16 cellular contexts compared by ENCODE assay signal in genomic region chr9:90942555-90942954, GRCh38.
DNase-seq lines count a peak whose midpoint lies in the region; ATAC-seq, FAIRE-seq and TF ChIP-seq lines count a peak whose summit lies in the region.
"Had no signal": no experiment of that assay in that cellular context is flagged by ENCODE, and none has a peak within 500 bp of the region (broad histone marks: within the 10 kb centered on the region; RNA-seq: fewer than 3 reads in every experiment).

No MANE protein-coding gene starts in this region.

- H3K4me1 ChIP-seq in KMS-11 (ENCODE audit: low read depth, poor library complexity, severe bottlenecking): peaks cover 89% of the 10 kb centered on the region
- H3K4me1 ChIP-seq in mammary epithelial cell (ENCODE audit: insufficient read depth, low read length): peaks cover 26% of the 10 kb centered on the region
- H3K4me1 ChIP-seq: uterus had no signal

- H3K79me2 ChIP-seq in KMS-11 (ENCODE audit: insufficient read depth, low read depth): no peaks in the 10 kb centered on the region
- no peaks in the 10 kb centered on the region for H3K79me2 ChIP-seq in mammary epithelial cell (ENCODE audit: insufficient read depth, low read length)

- H3K27me3 Mint-ChIP-seq in stimulated activated memory B cell treated with anti-CD40 and anti-IgM and Interleukin-4, amounts not matched to agents 10 μg/mL and 1 μg/mL and 100 μg/mL, for 72 hours: peaks cover 30% of the 10 kb centered on the region
- H3K27me3 Mint-ChIP-seq in activated naive CD8-positive, alpha-beta T cell treated with anti-CD3 and anti-CD28 coated beads, Interleukin-2, amount 50 U/mL, for 24 hours: peaks cover 24% of the 10 kb centered on the region
- H3K27me3 Mint-ChIP-seq: progenitor cell of endocrine pancreas had no signal

- H4K20me1 ChIP-seq in KMS-11 (ENCODE audit: insufficient read depth) (no peaks in the 10 kb centered on the region), mammary epithelial cell (ENCODE audit: insufficient read depth, low read length) (no peaks in the 10 kb centered on the region)

- WGBS in mammary epithelial cell (ENCODE audit: low coverage, missing lambda C conversion rate): 1% methylated on average over 7 of the region's 7 CpGs

- H3K4me2 ChIP-seq in KMS-11 (peak overlapping the region; percentile 49), mammary epithelial cell (ENCODE audit: insufficient read depth, low read depth, low read length) (peak overlapping the region; percentile 38)

- H3K27ac Mint-ChIP-seq in stimulated activated memory B cell treated with anti-CD40 and anti-IgM and Interleukin-4, amounts not matched to agents 10 μg/mL and 1 μg/mL and 100 μg/mL, for 72 hours: no peak overlapping the region
- no peak overlapping the region for H3K27ac Mint-ChIP-seq in activated naive CD8-positive, alpha-beta T cell treated with anti-CD3 and anti-CD28 coated beads, Interleukin-2, amount 50 U/mL, for 24 hours
- H3K27ac Mint-ChIP-seq: activated T-cell treated with anti-CD3 and anti-CD28 coated beads, Interleukin-2, amount 50 U/mL, for 72 hours; progenitor cell of endocrine pancreas; T-cell had no signal

- H2AFZ ChIP-seq in KMS-11 (ENCODE audit: low read depth) (no peak overlapping the region), mammary epithelial cell (ENCODE audit: low read depth, low read length) (peak overlapping the region; percentile 36)

- H3K9me3 Mint-ChIP-seq in stimulated activated memory B cell treated with anti-CD40 and anti-IgM and Interleukin-4, amounts not matched to agents 10 μg/mL and 1 μg/mL and 100 μg/mL, for 72 hours: peaks cover 6% of the 10 kb centered on the region
- no peaks in the 10 kb centered on the region for H3K9me3 Mint-ChIP-seq in activated naive CD8-positive, alpha-beta T cell treated with anti-CD3 and anti-CD28 coated beads, Interleukin-2, amount 50 U/mL, for 24 hours
- H3K9me3 Mint-ChIP-seq: T-cell had no signal

- no peaks in the 10 kb centered on the region for H3K4me1 Mint-ChIP-seq in stimulated activated memory B cell treated with anti-CD40 and anti-IgM and Interleukin-4, amounts not matched to agents 10 μg/mL and 1 μg/mL and 100 μg/mL, for 72 hours
- H3K4me1 Mint-ChIP-seq in activated naive CD8-positive, alpha-beta T cell treated with anti-CD3 and anti-CD28 coated beads, Interleukin-2, amount 50 U/mL, for 24 hours: peaks cover 9% of the 10 kb centered on the region
- H3K4me1 Mint-ChIP-seq: T-cell had no signal

- peak; percentile 24 for DNase-seq in NCI-H345 (lab: John Stamatoyannopoulos, UW)
- DNase-seq in NCI-H345 treated with DMSO at 0.1 percent for 48 hours (lab: John Stamatoyannopoulos, UW; ENCODE audit: unreplicated experiment): no peak
- DNase-seq in mammary epithelial cell: peak; percentile 100
- no peak for DNase-seq in activated naive CD8-positive, alpha-beta T cell treated with anti-CD3 and anti-CD28 coated beads, Interleukin-2, amount 50 U/mL, for 24 hours
- no peak for DNase-seq in H54 (ENCODE audit: insufficient read length, low spot score)
- DNase-seq: activated CD4-positive, alpha-beta T cell treated with anti-CD3 and anti-CD28 coated beads for 48 hours; activated T-cell treated with anti-CD3 and anti-CD28 coated beads, Interleukin-2, amount 50 U/mL, for 72 hours; Calu3; GOT3; NCI-H1694; T-cell; uterus had no signal

- H3K9me3 ChIP-seq in mammary epithelial cell (replicated peaks; ENCODE audit: insufficient read depth, low read length): peaks cover 5% of the 10 kb centered on the region
- H3K9me3 ChIP-seq: uterus had no signal

- in situ Hi-C loops in mammary epithelial cell (cut with MboI; ENCODE audit: low sequenced_read_pairs in 2 of 2): no loop called here

- no peaks in the 10 kb centered on the region for H3K27me3 ChIP-seq in KMS-11 (ENCODE audit: insufficient read depth, low read depth)
- no peaks in the 10 kb centered on the region for H3K27me3 ChIP-seq in mammary epithelial cell (ENCODE audit: insufficient read depth, low read length)
- H3K27me3 ChIP-seq: uterus had no signal

- H3K36me3 ChIP-seq in KMS-11 (ENCODE audit: insufficient read depth): no peaks in the 10 kb centered on the region
- no peaks in the 10 kb centered on the region for H3K36me3 ChIP-seq in mammary epithelial cell (ENCODE audit: insufficient read depth, low read length)
- H3K36me3 ChIP-seq: uterus had no signal

- CTCF ChIA-PET in mammary epithelial cell (lab: Charles Lee; ENCODE audit: low non-redundant PET): interaction anchor here (0.6 kb wide), 1 partner anchor 44 kb away, joined by 3 read pairs; no protein-coding TSS in a partner anchor

- no peak for TF ChIP-seq CTCF in KMS-11 (conservative IDR thresholded peaks at IDR 0.05; ENCODE audit: low read depth, low read length)
- TF ChIP-seq CTCF in mammary epithelial cell (conservative IDR thresholded peaks at IDR 0.05 in 1 of 2, IDR thresholded peaks at IDR 0.05 in 1 of 2; ENCODE audit: extremely low read depth in 1 of 2, insufficient read depth in 1 of 2, low read depth in 1 of 2, low read length in 2 of 2): no peak

- ATAC-seq in stimulated activated memory B cell treated with anti-CD40 and anti-IgM and Interleukin-4, amounts not matched to agents 10 μg/mL and 1 μg/mL and 100 μg/mL, for 72 hours: peak; percentile 58
- no peak for ATAC-seq in HG02623 (IDR thresholded peaks at IDR 0.05; ENCODE audit: unreplicated experiment)
- no peak for ATAC-seq in activated naive CD8-positive, alpha-beta T cell treated with anti-CD3 and anti-CD28 coated beads, Interleukin-2, amount 50 U/mL, for 24 hours
- ATAC-seq: T-cell had no signal

- H3K9ac ChIP-seq in KMS-11 (peak overlapping the region; percentile 66), mammary epithelial cell (ENCODE audit: insufficient read depth, low read length) (peak overlapping the region; percentile 74)

- intact Hi-C loops in mammary epithelial cell (cut with micrococcal nuclease): loop anchor here (2.0 kb wide), 3 partner anchors 28 to 58 kb away; no protein-coding TSS in a partner anchor

- no peaks in the 10 kb centered on the region for H3K36me3 Mint-ChIP-seq in stimulated activated memory B cell treated with anti-CD40 and anti-IgM and Interleukin-4, amounts not matched to agents 10 μg/mL and 1 μg/mL and 100 μg/mL, for 72 hours
- H3K36me3 Mint-ChIP-seq in activated naive CD8-positive, alpha-beta T cell treated with anti-CD3 and anti-CD28 coated beads, Interleukin-2, amount 50 U/mL, for 24 hours (ENCODE audit: low read depth): no peaks in the 10 kb centered on the region
- H3K36me3 Mint-ChIP-seq: T-cell had no signal

- no peak for TF ChIP-seq POLR2A in H54 (IDR thresholded peaks at IDR 0.05; ENCODE audit: low read depth, low read length)

- BruUV-seq in mammary epithelial cell (replicated peaks; lab: Mats Ljungman, UMichigan): no TSS peak

- no peak overlapping the region for H3K4me3 Mint-ChIP-seq in stimulated activated memory B cell treated with anti-CD40 and anti-IgM and Interleukin-4, amounts not matched to agents 10 μg/mL and 1 μg/mL and 100 μg/mL, for 72 hours
- H3K4me3 Mint-ChIP-seq in activated naive CD8-positive, alpha-beta T cell treated with anti-CD3 and anti-CD28 coated beads, Interleukin-2, amount 50 U/mL, for 24 hours: no peak overlapping the region
- H3K4me3 Mint-ChIP-seq: activated T-cell treated with anti-CD3 and anti-CD28 coated beads, Interleukin-2, amount 50 U/mL, for 72 hours; T-cell had no signal

- dilution Hi-C loops in mammary epithelial cell (cut with HindIII; ENCODE audit: low sequenced_read_pairs): no loop called here

- H3K27ac ChIP-seq in KMS-11 (peak overlapping the region; percentile 89), mammary epithelial cell (ENCODE audit: insufficient read depth, low read depth, low read length) (peak overlapping the region; percentile 87)
- H3K27ac ChIP-seq: uterus had no signal

- no peak for FAIRE-seq in H54 (lab: Jason Lieb, UNC)

- no peak overlapping the region for H3K4me3 ChIP-seq in KMS-11 (IDR thresholded peaks at IDR 0.05; ENCODE audit: insufficient read depth, low read depth, low read length)
- no peak overlapping the region for H3K4me3 ChIP-seq in mammary epithelial cell (replicated peaks in 1 of 3; ENCODE audit: insufficient read depth in 1 of 3, low read depth in 2 of 3, low read length in 3 of 3)
- H3K4me3 ChIP-seq: uterus had no signal

Comparison
In these comparisons a context has a peak if more than half of its experiments do, and no peak if none do; other contexts are left out.
1. DNase-seq: peak in NCI-H345 (single experiment) and mammary epithelial cell (single experiment); none in NCI-H345 treated with DMSO at 0.1 percent for 48 hours (single experiment), activated naive CD8-positive, alpha-beta T cell treated with anti-CD3 and anti-CD28 coated beads, Interleukin-2, amount 50 U/mL, for 24 hours (single experiment) and H54 (single experiment).